Comparison of ENCODE assay signal across 11 cellular contexts in genomic region chr1:117753652-117754051, GRCh38.
DNase-seq lines count a peak whose midpoint lies in the region; TF ChIP-seq lines count a peak whose summit lies in the region.
"Had no signal": no experiment of that assay in that cellular context is flagged by ENCODE, and none has a peak within 500 bp of the region (broad histone marks: within the 10 kb centered on the region; RNA-seq: fewer than 3 reads in every experiment).

No MANE protein-coding gene starts in this region.

- in situ Hi-C loops in brain microvascular endothelial cell (cut with HindIII; ENCODE audit: low pct_ligation_motif_present, low sequenced_read_pairs): loop anchor here (25.0 kb wide), 1 partner anchor 216 kb away; no protein-coding TSS in a partner anchor

- H3K9me3 ChIP-seq in muscle layer of colon (ENCODE audit: low read length) (no peaks in the 10 kb centered on the region), spleen (peaks cover 0 to under 1% (median 0%) of the 10 kb centered on the region in 8 donors), suprapubic skin (no peaks in the 10 kb centered on the region)
- H3K9me3 ChIP-seq: ovary had no signal

- H3K9ac ChIP-seq in KMS-11 (no peak overlapping the region), muscle layer of colon (ENCODE audit: low read length) (no peak overlapping the region)

- H3K36me3 ChIP-seq in KMS-11 (ENCODE audit: insufficient read depth) (no peaks in the 10 kb centered on the region), brain microvascular endothelial cell (replicated peaks) (no peaks in the 10 kb centered on the region), muscle layer of colon (ENCODE audit: insufficient read depth, low read length) (no peaks in the 10 kb centered on the region), spleen (no peaks in the 10 kb centered on the region), suprapubic skin (no peaks in the 10 kb centered on the region)
- H3K36me3 ChIP-seq: ovary had no signal

- TF ChIP-seq EP300 in suprapubic skin (IDR thresholded peaks at IDR 0.05): no peak

- peak overlapping the region; percentile 22; the same call in 1 of the 2 replicates for H2AFZ ChIP-seq in KMS-11 (ENCODE audit: low read depth)

- no peaks in the 10 kb centered on the region for H3K79me2 ChIP-seq in KMS-11 (ENCODE audit: insufficient read depth, low read depth)

- intact Hi-C loops in spleen (cut with DNase I; ENCODE audit: low total_unique reads): loop anchor here (10.0 kb wide), 1 partner anchor 689 kb away; the partner anchor contains the start of gene TTF2

- no peaks in the 10 kb centered on the region for H4K20me1 ChIP-seq in KMS-11 (ENCODE audit: insufficient read depth)

- H3K4me1 ChIP-seq in KMS-11 (ENCODE audit: low read depth, poor library complexity, severe bottlenecking): no peaks in the 10 kb centered on the region
- H3K4me1 ChIP-seq in muscle layer of colon (ENCODE audit: insufficient read depth, low read length): peaks cover 20% of the 10 kb centered on the region
- peaks cover 0 to 15% (median 12%) of the 10 kb centered on the region in 6 donors for H3K4me1 ChIP-seq in spleen
- H3K4me1 ChIP-seq in suprapubic skin: peaks cover 21% of the 10 kb centered on the region

- 0 out of 2 replicates have a peak overlapping the region, but pooled peaks have one; percentile 6 for H3K4me2 ChIP-seq in KMS-11

- TF ChIP-seq CTCF in AG10803 (conservative IDR thresholded peaks at IDR 0.05; ENCODE audit: low read length): no peak
- TF ChIP-seq CTCF in KMS-11 (conservative IDR thresholded peaks at IDR 0.05; ENCODE audit: low read depth, low read length): no peak
- TF ChIP-seq CTCF in brain microvascular endothelial cell (IDR thresholded peaks at IDR 0.05; ENCODE audit: low read depth, low read length, missing control alignments): no peak
- no peak for TF ChIP-seq CTCF in spleen (IDR thresholded peaks at IDR 0.05 in 8 of 11, conservative IDR thresholded peaks at IDR 0.05 in 3 of 11)
- no peak for TF ChIP-seq CTCF in suprapubic skin (IDR thresholded peaks at IDR 0.05)

- DNase-seq in AG10803 (ENCODE audit: low read depth) (peak; percentile 84), brain microvascular endothelial cell (peak; percentile 14), spleen (no peak), suprapubic skin (ENCODE audit: low spot score in 2 of 2) (no peak), kidney glomerular epithelial cell (lab: John Stamatoyannopoulos, UW) (no peak), KG1 (lab: John Stamatoyannopoulos, UW) (no peak)
- DNase-seq: GOT3 had no signal

- H3K4me3 ChIP-seq in AG10803 (ENCODE audit: low read length) (no peak overlapping the region), KMS-11 (IDR thresholded peaks at IDR 0.05; ENCODE audit: insufficient read depth, low read depth, low read length) (no peak overlapping the region), brain microvascular endothelial cell (ENCODE audit: low read depth, low read length) (peak overlapping the region; percentile 26), muscle layer of colon (ENCODE audit: low read depth in 1 of 2, low read length in 2 of 2) (peak overlapping the region; percentile 18 to 37), spleen (no peak overlapping the region), suprapubic skin (no peak overlapping the region)
- H3K4me3 ChIP-seq: ovary had no signal

- H3K27ac ChIP-seq in KMS-11: no peak overlapping the region
- no peak overlapping the region for H3K27ac ChIP-seq in brain microvascular endothelial cell
- H3K27ac ChIP-seq in muscle layer of colon (ENCODE audit: low read depth, low read length): no peak overlapping the region
- H3K27ac ChIP-seq in spleen: no peak overlapping the region
- no peak overlapping the region for H3K27ac ChIP-seq in suprapubic skin
- H3K27ac ChIP-seq: HL-60, ovary had no signal

- H3K27me3 ChIP-seq in KMS-11 (ENCODE audit: insufficient read depth, low read depth) (no peaks in the 10 kb centered on the region), brain microvascular endothelial cell (replicated peaks) (no peaks in the 10 kb centered on the region), muscle layer of colon (ENCODE audit: control insufficient read depth in 1 of 2, insufficient read depth in 2 of 2, low read length in 2 of 2) (no peaks in the 10 kb centered on the region), spleen (replicated peaks in 1 of 7) (peaks cover 0 to 17% (median 4%) of the 10 kb centered on the region in 7 donors), suprapubic skin (peaks cover 7% of the 10 kb centered on the region)
- H3K27me3 ChIP-seq: ovary had no signal

- WGBS in spleen, 5 donors: 19 to 37% (median 22%) methylated on average over 5 of the region's 5 CpGs
- WGBS in suprapubic skin: 29% methylated on average over 5 of the region's 5 CpGs

- no peak for TF ChIP-seq POLR2A in spleen (IDR thresholded peaks at IDR 0.05)
- no peak for TF ChIP-seq POLR2A in suprapubic skin (IDR thresholded peaks at IDR 0.05)

Comparison
In these comparisons a context has a peak if more than half of its experiments do, and no peak if none do; other contexts are left out.
1. DNase-seq: peak in AG10803 (single experiment) and brain microvascular endothelial cell (single experiment); none in spleen (single experiment), suprapubic skin (0 of 2), kidney glomerular epithelial cell (single experiment) and KG1 (single experiment).
2. H3K4me3 ChIP-seq: peak in brain microvascular endothelial cell (single experiment) and muscle layer of colon (2 of 2); none in AG10803 (single experiment), KMS-11 (single experiment), spleen (0 of 8) and suprapubic skin (single experiment).